In the genomic region with DNA sequence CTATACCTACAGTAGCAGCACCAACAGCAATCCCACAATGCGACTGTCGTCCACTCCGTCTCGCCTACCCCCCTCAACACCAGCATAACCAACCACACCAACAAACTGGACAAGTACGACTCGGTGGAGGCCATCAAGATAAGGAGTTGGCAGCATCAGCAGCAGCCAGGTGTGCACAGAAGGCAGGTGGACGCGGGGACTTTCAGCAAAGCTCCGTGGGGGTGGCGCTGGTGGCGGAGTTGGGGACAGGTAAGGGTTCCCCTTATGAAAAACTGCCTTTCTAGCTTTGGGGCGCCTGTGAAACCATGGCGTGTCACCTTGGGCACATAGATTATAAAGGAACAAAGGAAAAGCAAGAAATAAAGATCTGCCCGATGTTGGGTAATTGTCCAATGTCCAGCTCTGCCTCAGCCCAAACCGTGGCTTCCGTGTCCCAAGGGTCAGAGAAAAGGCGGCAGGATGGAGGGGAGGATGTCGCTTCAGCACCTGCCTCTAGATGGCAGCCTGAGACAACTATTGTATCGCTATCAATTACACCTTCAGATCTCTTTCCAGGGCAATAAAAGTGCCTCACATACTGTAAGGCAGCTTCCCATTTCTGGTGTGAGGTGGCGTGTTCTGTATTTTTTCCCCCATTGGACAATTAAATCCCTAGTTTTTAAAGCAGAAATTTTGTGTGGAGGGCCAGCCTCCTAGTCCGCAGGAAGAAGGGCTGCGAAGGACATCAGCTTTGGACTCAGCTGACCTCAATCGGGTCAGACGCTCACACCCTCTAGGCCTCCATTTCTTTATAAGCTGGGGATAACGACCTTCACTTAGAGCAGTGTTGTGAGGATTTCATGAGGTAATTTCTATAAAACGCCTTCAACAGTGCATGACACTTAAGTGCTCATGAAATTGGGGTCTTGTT, we compare ENCODE assay signal across 8 cellular contexts. TPM values are rescaled to one million over a fixed set of nuclear protein-coding genes. Genes with fewer than 3 reads are reported as not detected.
A peak's percentile ranks its signal among the peaks of the same experiment; 100 is the strongest.
DNase-seq lines count a peak whose midpoint lies in the region; ATAC-seq and TF ChIP-seq lines count a peak whose summit lies in the region.

No MANE protein-coding gene starts in this region.

- H3K36me3 ChIP-seq in SJCRH30 (no peaks in the 10 kb centered on the region), breast epithelium (no peaks in the 10 kb centered on the region), kidney epithelial cell (ENCODE audit: control insufficient read depth, insufficient read depth, low read length) (no peaks in the 10 kb centered on the region)

- H3K4me1 ChIP-seq in SJCRH30 = no peaks in the 10 kb centered on the region
- H3K4me1 ChIP-seq in breast epithelium = no peaks in the 10 kb centered on the region

- intact Hi-C loops in breast epithelium (cut with DNase I; ENCODE audit: low total_unique reads) = no loop called here

- H3K27ac ChIP-seq in SJCRH30 (no peak overlapping the region), breast epithelium (no peak overlapping the region)

- H3K9me3 ChIP-seq in SJCRH30 (replicated peaks) = no peaks in the 10 kb centered on the region
- no peaks in the 10 kb centered on the region for H3K9me3 ChIP-seq in breast epithelium

- TF ChIP-seq CTCF in GM12873 (IDR thresholded peaks at IDR 0.05; ENCODE audit: insufficient read depth, low read depth, low read length, missing control alignments) (peak; percentile 91), breast epithelium (IDR thresholded peaks at IDR 0.05) (peak; percentile 10 to 71 (median 63)), kidney epithelial cell (IDR thresholded peaks at IDR 0.05; ENCODE audit: insufficient read depth, low read length, poor library complexity, severe bottlenecking) (peak; percentile 86)

- H3K27me3 ChIP-seq in SJCRH30 (no peaks in the 10 kb centered on the region), breast epithelium (peaks cover 0 to 3% of the 10 kb centered on the region in 2 donors), kidney epithelial cell (ENCODE audit: control insufficient read depth, insufficient read depth, low read length) (no peaks in the 10 kb centered on the region)

- no peak for TF ChIP-seq POLR2A in breast epithelium (IDR thresholded peaks at IDR 0.05)

- ATAC-seq in HG02610 (IDR thresholded peaks at IDR 0.05; ENCODE audit: unreplicated experiment) = peak; percentile 76

- peak; percentile 70 for DNase-seq in 8988T
- DNase-seq in NCI-H1092 (lab: John Stamatoyannopoulos, UW) = peak; percentile 41
- DNase-seq in SJCRH30 = peak; percentile 16 to 66
- no peak for DNase-seq in breast epithelium (ENCODE audit: low spot score in 2 of 2)
- peak; percentile 7 for DNase-seq in kidney epithelial cell (ENCODE audit: low read depth)
- peak in 2 of 3 donors; percentile 4 to 36 for DNase-seq in stimulated activated CD4-positive, alpha-beta T cell treated with anti-CD3 and anti-CD28 coated beads, TNF-alpha, amount 100 ng/mL, for 48 hours (ENCODE audit: low read depth in 3 of 3)

- H3K4me3 ChIP-seq in SJCRH30 (no peak overlapping the region), breast epithelium (no peak overlapping the region), kidney epithelial cell (ENCODE audit: low read depth, low read length) (no peak overlapping the region)

RNA-seq across cellular contexts. Expression of gene MTRR, which starts 58.8 kb away (rescaled TPM):
- total RNA-seq in SJCRH30 (2014; rRNA removed; shearing (Covaris generic)) = 29.4 and 31.7 TPM in 2 replicates
- total RNA-seq in breast epithelium (10 to 100 TPM; 45.8 to 69.5 (median 57.7) TPM), kidney epithelial cell (20.7 and 23.6 TPM in 2 replicates)

RNA-seq across cellular contexts. Expression of gene FASTKD3, which starts 58.9 kb away (rescaled TPM):
- 16.9 TPM in 2 replicates for total RNA-seq in SJCRH30 (2014; rRNA removed; shearing (Covaris generic))
- total RNA-seq in breast epithelium (10 to 100 TPM in 2 of 3 donors, 1 to 10 TPM in 1; 5.1 to 13.4 (median 13.3) TPM), kidney epithelial cell (16.2 and 17.0 TPM in 2 replicates)

Comparison
In these comparisons a context has a peak if more than half of its experiments do, and no peak if none do; other contexts are left out.
1. DNase-seq: peak in 8988T (single experiment), NCI-H1092 (single experiment), SJCRH30 (2 of 2), kidney epithelial cell (single experiment) and stimulated activated CD4-positive, alpha-beta T cell treated with anti-CD3 and anti-CD28 coated beads, TNF-alpha, amount 100 ng/mL, for 48 hours (2 of 3); none in breast epithelium (0 of 2).
2. Peak in every context shown above with its lines, with median percentiles within 50 percentile points of each other: CTCF ChIP-seq.